8 cellular contexts compared by ENCODE assay signal in the genomic region with DNA sequence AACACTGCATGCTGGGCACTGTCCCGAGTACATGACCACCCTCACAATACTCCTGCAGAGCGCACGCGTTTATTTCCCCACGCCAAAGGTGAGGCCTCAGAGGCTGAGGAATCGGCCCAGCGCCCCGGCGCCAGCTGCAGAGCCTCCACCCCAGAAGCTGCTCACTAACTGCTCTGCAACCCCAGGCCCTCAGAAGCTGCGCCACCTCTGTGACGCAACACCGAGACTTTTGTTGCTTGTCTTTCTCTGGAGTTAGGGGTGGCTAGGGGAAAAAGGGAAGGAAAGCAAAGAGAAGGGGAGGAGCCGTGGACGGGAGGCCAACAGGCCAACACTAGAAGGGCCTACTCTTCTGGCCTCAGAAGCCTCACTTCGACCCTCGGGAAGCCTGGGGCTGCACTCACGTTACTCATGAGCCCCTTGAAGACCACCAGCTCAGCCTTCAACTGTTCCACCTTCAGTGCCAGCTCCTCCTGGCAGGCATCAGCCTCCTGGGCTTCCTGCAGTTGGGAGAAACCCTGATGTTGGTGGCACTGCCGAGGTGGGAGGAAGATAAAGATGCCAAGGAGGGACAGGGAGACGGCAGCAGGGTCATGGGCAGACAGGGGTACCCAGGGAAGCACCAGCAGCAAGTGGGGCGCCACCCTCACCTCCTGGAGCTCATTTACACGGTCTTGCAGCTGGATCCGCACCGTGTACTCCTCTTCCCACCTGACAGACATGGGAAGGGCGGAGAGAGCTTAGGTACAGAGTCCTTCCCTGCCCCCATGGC. TPM values are rescaled to one million over a fixed set of nuclear protein-coding genes. Genes with fewer than 3 reads are reported as not detected.
DNase-seq lines count a peak whose midpoint lies in the region; ATAC-seq and TF ChIP-seq lines count a peak whose summit lies in the region.
"Had no signal": no experiment of that assay in that cellular context is flagged by ENCODE, and none has a peak within 500 bp of the region (broad histone marks: within the 10 kb centered on the region; RNA-seq: fewer than 3 reads in every experiment).

No MANE protein-coding gene starts in this region.

- no peak overlapping the region for H3K27ac Mint-ChIP-seq in T-cell
- H3K27ac Mint-ChIP-seq: neural progenitor cell had no signal

- H3K27ac ChIP-seq in RWPE2 (ENCODE audit: poor library complexity, severe bottlenecking), result peak overlapping the region; percentile 49
- peak overlapping the region; percentile 88 for H3K27ac ChIP-seq in right cardiac atrium (ENCODE audit: low read length)
- H3K27ac ChIP-seq in tibial artery, result peak overlapping the region; percentile 88 to 92
- H3K27ac ChIP-seq: neural progenitor cell had no signal

- WGBS in right cardiac atrium, result 77% methylated on average over 24 of the region's 24 CpGs

- CTCF ChIA-PET in T-cell (lab: Charles Lee), result interaction anchor here in 1 of 2 donors (0.6 kb wide), 1 partner anchor 89 kb away, joined by 4 read pairs; no protein-coding TSS in a partner anchor

- POLR2A ChIA-PET in T-cell (lab: Charles Lee), result interaction anchor here in 1 of 2 donors (0.7 kb wide), 1 partner anchor 9 kb away, joined by 3 read pairs; no protein-coding TSS in a partner anchor

- H3K36me3 Mint-ChIP-seq in T-cell, result peaks cover 25% of the 10 kb centered on the region

- no peaks in the 10 kb centered on the region for H3K27me3 Mint-ChIP-seq in T-cell

- peaks cover 40% of the 10 kb centered on the region for H3K4me1 ChIP-seq in RWPE2 (ENCODE audit: insufficient read depth, poor library complexity, severe bottlenecking)
- peaks cover 18% of the 10 kb centered on the region for H3K4me1 ChIP-seq in right cardiac atrium (ENCODE audit: control insufficient read depth, insufficient read depth, low read length)
- H3K4me1 ChIP-seq in tibial artery, result peaks cover 0 to 73% (median 71%) of the 10 kb centered on the region in 4 donors

- ATAC-seq in RWPE2 (ENCODE audit: low read depth) (no peak), right cardiac atrium (no peak), T-cell (replicated peaks in 1 of 4) (no peak)

- no peak for TF ChIP-seq CTCF in RWPE2 (IDR thresholded peaks at IDR 0.05; ENCODE audit: poor library complexity, severe bottlenecking)
- TF ChIP-seq CTCF in tibial artery (IDR thresholded peaks at IDR 0.05), result no peak

- H3K4me3 Mint-ChIP-seq in T-cell, result no peak overlapping the region
- H3K4me3 Mint-ChIP-seq: neural progenitor cell had no signal

- H3K4me3 ChIP-seq in RWPE2 (ENCODE audit: severe bottlenecking), result no peak overlapping the region
- H3K4me3 ChIP-seq in right cardiac atrium (ENCODE audit: low read length), result no peak overlapping the region
- no peak overlapping the region for H3K4me3 ChIP-seq in tibial artery
- H3K4me3 ChIP-seq: neural progenitor cell had no signal

- H3K4me1 Mint-ChIP-seq in T-cell, result peaks cover 38 to 49% (median 45%) of the 10 kb centered on the region in 3 donors

- no peak for DNase-seq in RWPE2 (ENCODE audit: low spot score)
- peak; percentile 46 to 78 (median 70) for DNase-seq in right cardiac atrium
- DNase-seq in tibial artery, result no peak
- no peak for DNase-seq in HuH-7.5 (ENCODE audit: low spot score)
- no peak for DNase-seq in T-cell
- no peak for DNase-seq in HK-2 (ENCODE audit: unreplicated experiment)
- DNase-seq: stimulated activated CD8-positive, alpha-beta memory T cell treated with anti-CD3 and anti-CD28 coated beads, Interleukin-4, amount 100 ng/mL, for 48 hours had no signal

- H3K36me3 ChIP-seq in RWPE2 (ENCODE audit: low read depth) (no peaks in the 10 kb centered on the region), tibial artery (peaks cover 35 to 37% (median 37%) of the 10 kb centered on the region in 3 donors)
- H3K36me3 ChIP-seq: neural progenitor cell had no signal

- intact Hi-C loops in right cardiac atrium (cut with DNase I) (no loop called here), tibial artery (cut with DNase I; ENCODE audit: low total_unique reads) (no loop called here)

- H3K9me3 Mint-ChIP-seq in T-cell, result no peaks in the 10 kb centered on the region
- H3K9me3 Mint-ChIP-seq: neural progenitor cell had no signal

- H3K27me3 ChIP-seq in RWPE2 (ENCODE audit: insufficient read depth, poor library complexity, severe bottlenecking) (no peaks in the 10 kb centered on the region), right cardiac atrium (ENCODE audit: control insufficient read depth, insufficient read depth) (no peaks in the 10 kb centered on the region), tibial artery (no peaks in the 10 kb centered on the region)
- H3K27me3 ChIP-seq: neural progenitor cell had no signal

- H3K9me3 ChIP-seq in RWPE2 (ENCODE audit: severe bottlenecking) (no peaks in the 10 kb centered on the region), right cardiac atrium (ENCODE audit: control insufficient read depth, low read length) (no peaks in the 10 kb centered on the region), tibial artery (no peaks in the 10 kb centered on the region)

RNA-seq across cellular contexts. Expression of gene IFFO1, which starts 5.4 kb away (rescaled TPM):
- total RNA-seq in right cardiac atrium (10 to 100 TPM; 15.1 to 23.6 (median 19.1) TPM), T-cell (10 to 100 TPM; 30.4 to 59.8 (median 59.7) TPM)
- 15.7 TPM for polyA plus RNA-seq in right cardiac atrium

RNA-seq across cellular contexts. Expression of gene GAPDH, which starts 16.2 kb away (rescaled TPM):
- 1,000 to 10,000 TPM; 3,735 to 4,618 (median 3,904) TPM for total RNA-seq in right cardiac atrium
- 4,983 TPM for polyA plus RNA-seq in right cardiac atrium
- total RNA-seq in T-cell, result 100 to 1,000 TPM; 500 to 643 (median 605) TPM

RNA-seq across cellular contexts. Expression of gene NOP2, which starts 17.6 kb away (rescaled TPM):
- total RNA-seq in right cardiac atrium (10 to 100 TPM; 15.1 to 27.5 (median 16.5) TPM), T-cell (100 to 1,000 TPM in 1 of 5 donors, 10 to 100 TPM in 4; 69.6 to 107 (median 93.1) TPM)
- polyA plus RNA-seq in right cardiac atrium, result 9.6 TPM

RNA-seq across cellular contexts. Expression of gene NCAPD2, which starts 56.6 kb away (rescaled TPM):
- total RNA-seq in right cardiac atrium, result 10 to 100 TPM; 13.5 to 16.8 (median 14.6) TPM
- 5.7 TPM for polyA plus RNA-seq in right cardiac atrium
- 10 to 100 TPM; 32.8 to 43.8 (median 40.7) TPM for total RNA-seq in T-cell

RNA-seq across cellular contexts. Expression of gene CHD4, which starts 56.7 kb away (rescaled TPM):
- total RNA-seq in right cardiac atrium (100 to 1,000 TPM; 138 to 165 (median 153) TPM), T-cell (100 to 1,000 TPM; 236 to 392 (median 258) TPM)
- polyA plus RNA-seq in right cardiac atrium, result 142 TPM

Comparison
In these comparisons a context has a peak if more than half of its experiments do, and no peak if none do; other contexts are left out.
1. DNase-seq: peak in right cardiac atrium (3 of 3); none in RWPE2 (single experiment), tibial artery (0 of 2), HuH-7.5 (single experiment), T-cell (0 of 34) and HK-2 (single experiment).
2. RNA of gene GAPDH, which starts 16.2 kb away (total RNA-seq): 3,735 to 4,618 TPM in right cardiac atrium; 500 to 643 TPM in T-cell; every median in the first group is over 4 times any median in the second.
3. Peak in every context shown above with its lines, with median percentiles within 50 percentile points of each other: H3K27ac ChIP-seq.